Comparison of ENCODE assay signal across 13 cellular contexts in the genomic region with DNA sequence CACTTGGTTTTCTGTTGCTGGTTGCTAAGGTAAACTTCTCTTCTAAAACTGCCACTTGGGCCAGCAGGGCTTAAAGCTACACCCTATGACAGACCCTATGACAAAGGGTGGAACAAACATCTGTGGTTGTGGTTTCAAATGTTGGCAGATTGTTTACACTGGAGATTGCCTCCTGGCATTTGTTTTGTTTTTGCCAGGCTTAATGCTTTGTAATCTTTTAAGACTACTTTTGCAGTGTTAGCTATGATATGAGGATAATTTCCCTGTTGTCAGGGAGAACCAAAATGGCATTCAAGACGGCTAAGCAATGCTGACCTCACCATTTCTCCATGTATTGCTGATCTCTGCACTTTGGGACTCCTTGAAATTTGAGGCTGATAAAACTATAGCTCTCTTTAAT. TPM values are rescaled to one million over a fixed set of nuclear protein-coding genes. Genes with fewer than 3 reads are reported as not detected.
DNase-seq lines count a peak whose midpoint lies in the region; ATAC-seq, FAIRE-seq and TF ChIP-seq lines count a peak whose summit lies in the region.
"Had no signal": no experiment of that assay in that cellular context is flagged by ENCODE, and none has a peak within 500 bp of the region (broad histone marks: within the 10 kb centered on the region; RNA-seq: fewer than 3 reads in every experiment).

No MANE protein-coding gene starts in this region.

- no peak overlapping the region for H3K4me3 ChIP-seq in bronchial epithelial cell (ENCODE audit: low read depth, low read length)
- H3K4me3 ChIP-seq: SK-N-MC had no signal

- H3K27ac Mint-ChIP-seq in osteocyte (ENCODE audit: unreplicated experiment): peak overlapping the region; percentile 55
- H3K27ac Mint-ChIP-seq: activated naive CD4-positive, alpha-beta T cell treated with anti-CD3 and anti-CD28 coated beads, Interleukin-2, amount 50 U/mL, for 24 hours had no signal

- no peaks in the 10 kb centered on the region for H3K36me3 Mint-ChIP-seq in osteocyte (ENCODE audit: unreplicated experiment)
- H3K36me3 Mint-ChIP-seq in activated T-cell treated with anti-CD3 and anti-CD28 coated beads, Interleukin-2, amount 50 U/mL, for 4 hours (ENCODE audit: insufficient read depth): no peaks in the 10 kb centered on the region
- H3K36me3 Mint-ChIP-seq: activated naive CD4-positive, alpha-beta T cell treated with anti-CD3 and anti-CD28 coated beads, Interleukin-2, amount 50 U/mL, for 24 hours had no signal

- no peak for ATAC-seq in SK-N-SH treated with all-trans-retinoic acid at 6 μM for 48 hours
- no peak for ATAC-seq in activated T-cell treated with anti-CD3 and anti-CD28 coated beads, Interleukin-2, amount 50 U/mL, for 4 hours

- peak; percentile 16 for DNase-seq in NCI-H1105 treated with DMSO at 0.1 percent for 48 hours (lab: John Stamatoyannopoulos, UW)
- DNase-seq in NCI-H1105 (lab: John Stamatoyannopoulos, UW): no peak
- peak; percentile 98 for DNase-seq in M059J (ENCODE audit: low read depth)
- peak; percentile 18 for DNase-seq in bronchial epithelial cell (ENCODE audit: low read depth)
- DNase-seq in osteocyte (ENCODE audit: extremely low spot score, unreplicated experiment): no peak
- DNase-seq in activated T-cell treated with anti-CD3 and anti-CD28 coated beads, Interleukin-2, amount 50 U/mL, for 4 hours: no peak
- DNase-seq in NOMO-1 treated with DMSO at 0.1 percent for 48 hours (lab: John Stamatoyannopoulos, UW; ENCODE audit: unreplicated experiment): no peak
- DNase-seq: activated CD4-positive, alpha-beta T cell treated with anti-CD3 and anti-CD28 coated beads for 4 hours; effector memory CD4-positive, alpha-beta T cell had no signal

- H3K27me3 ChIP-seq in bronchial epithelial cell (ENCODE audit: control insufficient read depth, insufficient read depth, low read length): no peaks in the 10 kb centered on the region

- H3K4me3 Mint-ChIP-seq in osteocyte (ENCODE audit: unreplicated experiment): no peak overlapping the region
- H3K4me3 Mint-ChIP-seq in activated T-cell treated with anti-CD3 and anti-CD28 coated beads, Interleukin-2, amount 50 U/mL, for 4 hours: no peak overlapping the region
- H3K4me3 Mint-ChIP-seq: activated naive CD4-positive, alpha-beta T cell treated with anti-CD3 and anti-CD28 coated beads, Interleukin-2, amount 50 U/mL, for 24 hours had no signal

- FAIRE-seq in bronchial epithelial cell (lab: Jason Lieb, UNC): no peak
- FAIRE-seq: A204.1 had no signal

- peaks cover 8% of the 10 kb centered on the region for H3K4me1 Mint-ChIP-seq in osteocyte (ENCODE audit: unreplicated experiment)
- peaks cover 9% of the 10 kb centered on the region for H3K4me1 Mint-ChIP-seq in activated T-cell treated with anti-CD3 and anti-CD28 coated beads, Interleukin-2, amount 50 U/mL, for 4 hours (ENCODE audit: low read depth)
- H3K4me1 Mint-ChIP-seq: activated naive CD4-positive, alpha-beta T cell treated with anti-CD3 and anti-CD28 coated beads, Interleukin-2, amount 50 U/mL, for 24 hours had no signal

- no peak for TF ChIP-seq CTCF in bronchial epithelial cell (IDR thresholded peaks at IDR 0.05; ENCODE audit: insufficient read depth, low read length, severe bottlenecking)
- no peak for TF ChIP-seq CTCF in osteocyte (IDR thresholded peaks at IDR 0.05)

- no peaks in the 10 kb centered on the region for H3K27me3 Mint-ChIP-seq in osteocyte (ENCODE audit: unreplicated experiment)
- H3K27me3 Mint-ChIP-seq in activated T-cell treated with anti-CD3 and anti-CD28 coated beads, Interleukin-2, amount 50 U/mL, for 4 hours (ENCODE audit: low read depth): peaks cover 11% of the 10 kb centered on the region

- H3K9me3 Mint-ChIP-seq in osteocyte (ENCODE audit: unreplicated experiment): no peaks in the 10 kb centered on the region
- no peaks in the 10 kb centered on the region for H3K9me3 Mint-ChIP-seq in activated T-cell treated with anti-CD3 and anti-CD28 coated beads, Interleukin-2, amount 50 U/mL, for 4 hours
- H3K9me3 Mint-ChIP-seq: activated naive CD4-positive, alpha-beta T cell treated with anti-CD3 and anti-CD28 coated beads, Interleukin-2, amount 50 U/mL, for 24 hours had no signal

- H3K36me3 ChIP-seq in bronchial epithelial cell (ENCODE audit: control insufficient read depth, insufficient read depth, low read length): no peaks in the 10 kb centered on the region

TF ChIP-seq in SK-N-SH treated with all-trans-retinoic acid at 6 μM for 48 hours, 23 proteins besides CTCF, POLR2A, EP300 and RAD21 (continues in another document):
- TF ChIP-seq TOX (CRISPR knock-in tag; IDR thresholded peaks at IDR 0.05; ENCODE audit: borderline replicate concordance) (no peak), ZNF565 (CRISPR knock-in tag; conservative IDR thresholded peaks at IDR 0.05; ENCODE audit: low read depth) (no peak), ZNF8 (CRISPR knock-in tag; IDR thresholded peaks at IDR 0.05) (no peak), TCF4 (CRISPR knock-in tag; IDR thresholded peaks at IDR 0.05; ENCODE audit: borderline replicate concordance) (no peak), ZC3H10 (CRISPR knock-in tag; IDR thresholded peaks at IDR 0.05) (no peak), ZNF70 (CRISPR knock-in tag; IDR thresholded peaks at IDR 0.05) (no peak), CREB5 (CRISPR knock-in tag; IDR thresholded peaks at IDR 0.05; ENCODE audit: low read depth) (no peak), SNAI2 (CRISPR knock-in tag; IDR thresholded peaks at IDR 0.05) (no peak), CSRNP3 (CRISPR knock-in tag; IDR thresholded peaks at IDR 0.05) (no peak), CSDC2 (CRISPR knock-in tag; IDR thresholded peaks at IDR 0.05) (no peak), ZFP3 (CRISPR knock-in tag; IDR thresholded peaks at IDR 0.05) (no peak), ARNTL (CRISPR knock-in tag; IDR thresholded peaks at IDR 0.05; ENCODE audit: borderline replicate concordance, low read depth) (no peak), PPARA (CRISPR knock-in tag; IDR thresholded peaks at IDR 0.05; ENCODE audit: borderline replicate concordance) (no peak)
- TF ChIP-seq, protein P1, sequence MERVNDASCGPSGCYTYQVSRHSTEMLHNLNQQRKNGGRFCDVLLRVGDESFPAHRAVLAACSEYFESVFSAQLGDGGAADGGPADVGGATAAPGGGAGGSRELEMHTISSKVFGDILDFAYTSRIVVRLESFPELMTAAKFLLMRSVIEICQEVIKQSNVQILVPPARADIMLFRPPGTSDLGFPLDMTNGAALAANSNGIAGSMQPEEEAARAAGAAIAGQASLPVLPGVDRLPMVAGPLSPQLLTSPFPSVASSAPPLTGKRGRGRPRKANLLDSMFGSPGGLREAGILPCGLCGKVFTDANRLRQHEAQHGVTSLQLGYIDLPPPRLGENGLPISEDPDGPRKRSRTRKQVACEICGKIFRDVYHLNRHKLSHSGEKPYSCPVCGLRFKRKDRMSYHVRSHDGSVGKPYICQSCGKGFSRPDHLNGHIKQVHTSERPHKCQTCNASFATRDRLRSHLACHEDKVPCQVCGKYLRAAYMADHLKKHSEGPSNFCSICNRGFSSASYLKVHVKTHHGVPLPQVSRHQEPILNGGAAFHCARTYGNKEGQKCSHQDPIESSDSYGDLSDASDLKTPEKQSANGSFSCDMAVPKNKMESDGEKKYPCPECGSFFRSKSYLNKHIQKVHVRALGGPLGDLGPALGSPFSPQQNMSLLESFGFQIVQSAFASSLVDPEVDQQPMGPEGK (CRISPR knock-in tag; IDR thresholded peaks at IDR 0.05; ENCODE audit: borderline replicate concordance): no peak
- TF ChIP-seq, protein P2, sequence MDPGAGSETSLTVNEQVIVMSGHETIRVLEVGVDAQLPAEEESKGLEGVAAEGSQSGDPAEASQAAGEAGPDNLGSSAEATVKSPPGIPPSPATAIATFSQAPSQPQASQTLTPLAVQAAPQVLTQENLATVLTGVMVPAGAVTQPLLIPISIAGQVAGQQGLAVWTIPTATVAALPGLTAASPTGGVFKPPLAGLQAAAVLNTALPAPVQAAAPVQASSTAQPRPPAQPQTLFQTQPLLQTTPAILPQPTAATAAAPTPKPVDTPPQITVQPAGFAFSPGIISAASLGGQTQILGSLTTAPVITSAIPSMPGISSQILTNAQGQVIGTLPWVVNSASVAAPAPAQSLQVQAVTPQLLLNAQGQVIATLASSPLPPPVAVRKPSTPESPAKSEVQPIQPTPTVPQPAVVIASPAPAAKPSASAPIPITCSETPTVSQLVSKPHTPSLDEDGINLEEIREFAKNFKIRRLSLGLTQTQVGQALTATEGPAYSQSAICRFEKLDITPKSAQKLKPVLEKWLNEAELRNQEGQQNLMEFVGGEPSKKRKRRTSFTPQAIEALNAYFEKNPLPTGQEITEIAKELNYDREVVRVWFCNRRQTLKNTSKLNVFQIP (CRISPR knock-in tag; IDR thresholded peaks at IDR 0.05; ENCODE audit: borderline replicate concordance, low read depth): no peak

RNA-seq across cellular contexts. Expression of gene MAMDC2, which starts 50.3 kb away (rescaled TPM):
- 3.4 and 4.9 TPM in 2 replicates for total RNA-seq in M059J (2014; rRNA removed; shearing (Covaris generic))
- total RNA-seq in bronchial epithelial cell (0.26 and 0.53 TPM in 2 replicates), osteocyte (11.3 and 11.8 TPM in 2 replicates)
- not detected for total RNA-seq in activated T-cell treated with anti-CD3 and anti-CD28 coated beads, Interleukin-2, amount 50 U/mL, for 4 hours

Comparison
In these comparisons a context has a peak if more than half of its experiments do, and no peak if none do; other contexts are left out.
1. DNase-seq: peak in NCI-H1105 treated with DMSO at 0.1 percent for 48 hours (single experiment), M059J (single experiment) and bronchial epithelial cell (single experiment); none in NCI-H1105 (single experiment), osteocyte (single experiment), activated T-cell treated with anti-CD3 and anti-CD28 coated beads, Interleukin-2, amount 50 U/mL, for 4 hours (single experiment) and NOMO-1 treated with DMSO at 0.1 percent for 48 hours (single experiment).